In the genomic region with DNA sequence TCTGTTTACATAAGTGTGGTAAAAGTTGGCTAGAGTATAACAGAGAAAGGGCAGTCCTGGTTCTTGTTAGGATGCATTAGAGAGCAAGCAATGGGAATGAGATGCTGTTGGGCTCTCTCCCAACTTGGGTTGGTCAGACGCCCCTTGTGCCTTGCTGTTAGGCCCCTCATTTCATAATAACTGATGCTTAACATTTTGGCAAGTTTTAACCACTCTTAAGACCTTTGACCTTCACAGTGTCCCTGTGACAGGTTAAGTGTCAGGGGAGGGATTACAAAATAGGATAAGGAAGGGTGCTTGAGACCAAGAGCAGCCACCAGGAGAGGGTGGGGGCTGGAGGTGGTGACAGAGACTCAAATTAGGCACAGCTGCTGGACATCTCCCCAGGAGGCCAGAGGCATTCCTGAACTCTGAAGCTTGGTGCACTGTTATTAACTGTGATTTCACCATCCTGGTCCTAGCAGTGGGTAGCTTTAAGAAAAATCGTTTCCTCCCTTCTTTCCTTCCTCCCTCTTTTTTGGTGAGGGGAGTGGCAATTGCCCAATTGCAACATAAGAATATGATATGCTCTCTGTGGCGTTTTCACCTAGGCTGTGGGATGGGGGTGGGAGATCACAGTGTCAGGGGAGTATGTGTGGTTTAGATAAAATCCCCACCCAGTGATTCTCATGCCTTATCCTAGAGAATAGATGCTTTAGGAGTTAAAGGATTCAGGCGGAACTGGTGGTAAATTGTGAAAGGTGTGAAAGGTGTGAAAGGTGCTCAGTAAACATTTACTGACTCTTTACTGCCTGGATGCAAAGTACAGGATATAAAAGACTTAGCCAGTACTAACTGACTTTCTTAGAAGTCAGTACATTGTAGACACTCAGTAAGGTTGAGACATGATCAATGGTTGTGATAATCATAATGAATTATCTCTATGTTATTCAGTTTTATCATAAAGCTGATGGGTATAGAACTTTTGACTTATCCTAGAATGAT, we compare ENCODE assay signal across 1 cellular context.
TF ChIP-seq lines count a peak whose summit lies in the region.

No MANE protein-coding gene starts in this region.

TF ChIP-seq in WTC11, 78 proteins besides CTCF, POLR2A, EP300 and RAD21 (continued from another document):
- TF ChIP-seq, protein P1, sequence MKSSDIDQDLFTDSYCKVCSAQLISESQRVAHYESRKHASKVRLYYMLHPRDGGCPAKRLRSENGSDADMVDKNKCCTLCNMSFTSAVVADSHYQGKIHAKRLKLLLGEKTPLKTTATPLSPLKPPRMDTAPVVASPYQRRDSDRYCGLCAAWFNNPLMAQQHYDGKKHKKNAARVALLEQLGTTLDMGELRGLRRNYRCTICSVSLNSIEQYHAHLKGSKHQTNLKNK (CRISPR knock-in tag; IDR thresholded peaks at IDR 0.05), result no peak
